Comparison of ENCODE assay signal across 22 cellular contexts in the genomic region with DNA sequence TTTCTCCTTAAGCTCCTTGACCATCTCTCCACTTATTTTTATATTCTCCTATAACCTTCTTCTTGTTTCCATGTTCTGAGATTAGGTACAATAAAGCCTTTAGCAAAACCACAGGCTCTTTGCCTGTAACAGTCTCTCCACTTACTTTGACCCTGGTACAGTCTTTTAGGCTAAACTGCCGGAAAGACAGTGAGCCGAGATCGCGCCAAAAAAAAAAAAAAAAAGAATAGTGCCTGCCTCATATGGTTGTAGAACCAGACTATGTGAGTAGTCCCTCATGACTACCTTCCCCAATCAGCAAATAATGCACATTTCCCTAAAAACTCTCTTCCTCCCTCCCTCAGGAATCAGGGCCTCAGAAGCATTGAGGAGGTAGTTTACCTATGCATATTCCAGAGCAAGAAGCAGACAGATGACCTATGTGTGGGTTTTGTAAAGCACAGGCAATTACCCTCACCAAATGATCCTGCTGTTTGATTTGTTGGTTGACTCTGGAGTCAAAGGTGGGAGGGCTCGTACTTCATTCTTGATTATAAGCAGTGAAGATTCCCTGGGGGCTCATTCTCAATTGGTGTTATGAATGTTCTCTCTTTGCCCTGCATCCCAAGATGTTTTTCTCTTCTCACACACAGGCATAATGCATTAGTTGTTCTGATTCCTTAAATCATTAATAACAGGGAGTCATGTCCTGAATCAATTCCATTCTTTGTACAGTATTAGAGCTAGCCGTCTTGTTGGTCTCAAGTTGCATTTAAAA. TPM values are rescaled to one million over a fixed set of nuclear protein-coding genes. Genes with fewer than 3 reads are reported as not detected.
DNase-seq lines count a peak whose midpoint lies in the region; ATAC-seq and TF ChIP-seq lines count a peak whose summit lies in the region.
"Had no signal": no experiment of that assay in that cellular context is flagged by ENCODE, and none has a peak within 500 bp of the region (broad histone marks: within the 10 kb centered on the region; RNA-seq: fewer than 3 reads in every experiment).

No MANE protein-coding gene starts in this region.

- BruUV-seq in PC-3 (replicated peaks; lab: Mats Ljungman, UMichigan): no TSS peak

- H4K20me1 ChIP-seq in PC-3 (ENCODE audit: low read length): no peaks in the 10 kb centered on the region

- peaks cover 13% of the 10 kb centered on the region; the same call in 1 of the 2 replicates for H3K4me1 ChIP-seq in PC-3 (ENCODE audit: insufficient read depth, low read length)
- H3K4me1 ChIP-seq: prostate gland, upper lobe of left lung had no signal

- H3K4me2 ChIP-seq in PC-3 (ENCODE audit: low read length): no peak overlapping the region

- no peak overlapping the region for H3K9ac ChIP-seq in PC-3 (ENCODE audit: low read length)

- no peaks in the 10 kb centered on the region for H3K9me3 ChIP-seq in PC-3 (ENCODE audit: low read length)
- H3K9me3 ChIP-seq: prostate gland, upper lobe of left lung had no signal

- DNase-seq in ELF-1 (ENCODE audit: low read depth, low spot score) (peak; percentile 28), NCI-H1436 (lab: John Stamatoyannopoulos, UW) (peak; percentile 94), WTC11 (ENCODE audit: low spot score) (no peak), nephron progenitor cell (no peak), PC-3 (no peak), HuH-7 (ENCODE audit: low spot score) (no peak)
- no peak for DNase-seq in activated CD4-positive, alpha-beta memory T cell treated with anti-CD3 and anti-CD28 coated beads for 36 hours
- DNase-seq: activated CD4-positive, alpha-beta T cell treated with anti-CD3 and anti-CD28 coated beads, Interleukin-2, amount 10 ng/mL, durations not matched to agents 24 days and 14 days; activated naive CD8-positive, alpha-beta T cell treated with anti-CD3 and anti-CD28 coated beads, Interleukin-2, amount 10 ng/mL, durations not matched to agents 7 days and 5 days; CD8-positive, alpha-beta T cell; effector memory CD8-positive, alpha-beta T cell; left cardiac atrium; NCI-H187; OCI-M1; SHP77; stimulated activated CD4-positive, alpha-beta T cell treated with anti-CD3 and anti-CD28 coated beads, Interleukin-4, amount 100 ng/mL, for 1 hour; T-cell; upper lobe of left lung had no signal

- H3K9me2 ChIP-seq in PC-3 (replicated peaks; ENCODE audit: low read length): no peaks in the 10 kb centered on the region

- no peak for TF ChIP-seq CTCF in WTC11 (IDR thresholded peaks at IDR 0.05)
- no peak for TF ChIP-seq CTCF in nephron progenitor cell (IDR thresholded peaks at IDR 0.05)
- no peak for TF ChIP-seq CTCF in PC-3 (conservative IDR thresholded peaks at IDR 0.05; ENCODE audit: low read depth, low read length)

- H3K27ac ChIP-seq in PC-3 (ENCODE audit: low read length): no peak overlapping the region
- H3K27ac ChIP-seq: prostate gland, upper lobe of left lung had no signal

- no peak overlapping the region for H3K4me3 ChIP-seq in PC-3 (ENCODE audit: low read length)
- H3K4me3 ChIP-seq: prostate gland, upper lobe of left lung had no signal

- H3K27me3 Mint-ChIP-seq in WTC11 (ENCODE audit: low read depth) (no peaks in the 10 kb centered on the region; the same call in 1 of the 2 replicates), nephron progenitor cell (ENCODE audit: low read depth, poor library complexity) (peaks cover 10% of the 10 kb centered on the region)
- H3K27me3 Mint-ChIP-seq in activated CD4-positive, alpha-beta memory T cell treated with anti-CD3 and anti-CD28 coated beads for 36 hours: no peaks in the 10 kb centered on the region
- H3K27me3 Mint-ChIP-seq: activated CD4-positive, alpha-beta T cell treated with anti-CD3 and anti-CD28 coated beads, Interleukin-2, amount 10 ng/mL, durations not matched to agents 24 days and 14 days; effector memory CD8-positive, alpha-beta T cell; stimulated activated naive CD8-positive, alpha-beta T cell treated with anti-CD3 and anti-CD28 coated beads, Interleukin-15, Interleukin-2, amounts not matched to agents 100 ng/mL and 50 ng/mL, for 24 hours; T-cell had no signal

- H2AFZ ChIP-seq in PC-3 (ENCODE audit: low read length): no peak overlapping the region

- H3K79me2 ChIP-seq in PC-3 (ENCODE audit: low read length): no peaks in the 10 kb centered on the region

- intact Hi-C loops in PC-3 (cut with micrococcal nuclease): no loop called here
- intact Hi-C loops in activated CD4-positive, alpha-beta memory T cell treated with anti-CD3 and anti-CD28 coated beads for 36 hours (cut with micrococcal nuclease): no loop called here

- H3K27me3 ChIP-seq in PC-3 (ENCODE audit: low read length): no peaks in the 10 kb centered on the region
- H3K27me3 ChIP-seq: upper lobe of left lung had no signal

- ATAC-seq in WTC11 (peak; percentile 80), PC-3 (no peak)
- ATAC-seq: CD8-positive, alpha-beta T cell; effector memory CD8-positive, alpha-beta T cell; HCT116; left cardiac atrium; T-cell had no signal

- H3K4me3 Mint-ChIP-seq in WTC11 (no peak overlapping the region), nephron progenitor cell (no peak overlapping the region)
- H3K4me3 Mint-ChIP-seq in activated CD4-positive, alpha-beta memory T cell treated with anti-CD3 and anti-CD28 coated beads for 36 hours: no peak overlapping the region
- H3K4me3 Mint-ChIP-seq: activated CD4-positive, alpha-beta T cell treated with anti-CD3 and anti-CD28 coated beads, Interleukin-2, amount 10 ng/mL, durations not matched to agents 24 days and 14 days; activated naive CD8-positive, alpha-beta T cell treated with anti-CD3 and anti-CD28 coated beads, Interleukin-2, amount 10 ng/mL, durations not matched to agents 7 days and 5 days; CD8-positive, alpha-beta T cell; effector memory CD8-positive, alpha-beta T cell; stimulated activated naive CD8-positive, alpha-beta T cell treated with anti-CD3 and anti-CD28 coated beads, Interleukin-15, Interleukin-2, amounts not matched to agents 100 ng/mL and 50 ng/mL, for 24 hours; T-cell had no signal

- H3K9me3 Mint-ChIP-seq in WTC11 (no peaks in the 10 kb centered on the region), nephron progenitor cell (no peaks in the 10 kb centered on the region)
- H3K9me3 Mint-ChIP-seq in activated CD4-positive, alpha-beta memory T cell treated with anti-CD3 and anti-CD28 coated beads for 36 hours: no peaks in the 10 kb centered on the region
- H3K9me3 Mint-ChIP-seq: activated CD4-positive, alpha-beta T cell treated with anti-CD3 and anti-CD28 coated beads, Interleukin-2, amount 10 ng/mL, durations not matched to agents 24 days and 14 days; activated naive CD8-positive, alpha-beta T cell treated with anti-CD3 and anti-CD28 coated beads, Interleukin-2, amount 10 ng/mL, durations not matched to agents 7 days and 5 days; activated T-helper 2 cell treated with anti-CD3 and anti-CD28 coated beads, Interferon-gamma antibody, Interleukin-2, Interleukin-4, amounts not matched to agents 10 μg/mL and 5 μg/mL and 100 μg/mL, durations not matched to agents 14 hours and 24 hours and 36 hours; CD8-positive, alpha-beta T cell; effector memory CD8-positive, alpha-beta T cell; stimulated activated naive CD8-positive, alpha-beta T cell treated with anti-CD3 and anti-CD28 coated beads, Interleukin-15, Interleukin-2, amounts not matched to agents 100 ng/mL and 50 ng/mL, for 24 hours; T-cell had no signal

- CTCF ChIA-PET in WTC11 (lab: Charles Lee) (interaction anchor here (0.6 kb wide), 1 partner anchor 16 kb away, joined by 3 read pairs; no protein-coding TSS in a partner anchor), PC-3 (lab: Charles Lee) (no interaction called here)
- CTCF ChIA-PET in activated CD4-positive, alpha-beta memory T cell treated with anti-CD3 and anti-CD28 coated beads for 36 hours (lab: Charles Lee): interaction anchor here (1.8 kb wide), 1 partner anchor 143 kb away, joined by 4 read pairs; no protein-coding TSS in a partner anchor

- H3K27ac Mint-ChIP-seq in WTC11: peak overlapping the region; percentile 17; the same call in 1 of the 2 replicates
- peak overlapping the region; percentile 66 for H3K27ac Mint-ChIP-seq in nephron progenitor cell
- no peak overlapping the region for H3K27ac Mint-ChIP-seq in activated CD4-positive, alpha-beta memory T cell treated with anti-CD3 and anti-CD28 coated beads for 36 hours
- H3K27ac Mint-ChIP-seq: activated CD4-positive, alpha-beta T cell treated with anti-CD3 and anti-CD28 coated beads, Interleukin-2, amount 10 ng/mL, durations not matched to agents 24 days and 14 days; activated naive CD8-positive, alpha-beta T cell treated with anti-CD3 and anti-CD28 coated beads, Interleukin-2, amount 10 ng/mL, durations not matched to agents 7 days and 5 days; activated T-helper 2 cell treated with anti-CD3 and anti-CD28 coated beads, Interferon-gamma antibody, Interleukin-2, Interleukin-4, amounts not matched to agents 10 μg/mL and 5 μg/mL and 100 μg/mL, durations not matched to agents 14 hours and 24 hours and 36 hours; CD8-positive, alpha-beta T cell; effector memory CD8-positive, alpha-beta T cell; stimulated activated naive CD8-positive, alpha-beta T cell treated with anti-CD3 and anti-CD28 coated beads, Interleukin-15, Interleukin-2, amounts not matched to agents 100 ng/mL and 50 ng/mL, for 24 hours; T-cell had no signal

- POLR2A ChIA-PET in WTC11 (lab: Charles Lee): no interaction called here
- POLR2A ChIA-PET in PC-3 (lab: Charles Lee; ENCODE audit: unreplicated experiment): no interaction called here
- POLR2A ChIA-PET in activated CD4-positive, alpha-beta memory T cell treated with anti-CD3 and anti-CD28 coated beads for 36 hours (lab: Charles Lee): no interaction called here

- no peaks in the 10 kb centered on the region for H3F3A ChIP-seq in PC-3 (ENCODE audit: low read length, unreplicated experiment)

- peaks cover 11% of the 10 kb centered on the region for H3K4me1 Mint-ChIP-seq in WTC11
- peaks cover 29% of the 10 kb centered on the region for H3K4me1 Mint-ChIP-seq in nephron progenitor cell
- H3K4me1 Mint-ChIP-seq in activated CD4-positive, alpha-beta memory T cell treated with anti-CD3 and anti-CD28 coated beads for 36 hours (ENCODE audit: low read depth): peaks cover 21% of the 10 kb centered on the region
- H3K4me1 Mint-ChIP-seq: activated naive CD8-positive, alpha-beta T cell treated with anti-CD3 and anti-CD28 coated beads, Interleukin-2, amount 10 ng/mL, durations not matched to agents 7 days and 5 days; T-cell had no signal

- H3K36me3 Mint-ChIP-seq in WTC11: no peaks in the 10 kb centered on the region
- H3K36me3 Mint-ChIP-seq in nephron progenitor cell (ENCODE audit: low read depth): no peaks in the 10 kb centered on the region
- no peaks in the 10 kb centered on the region for H3K36me3 Mint-ChIP-seq in activated CD4-positive, alpha-beta memory T cell treated with anti-CD3 and anti-CD28 coated beads for 36 hours
- H3K36me3 Mint-ChIP-seq: activated naive CD8-positive, alpha-beta T cell treated with anti-CD3 and anti-CD28 coated beads, Interleukin-2, amount 10 ng/mL, durations not matched to agents 7 days and 5 days; CD8-positive, alpha-beta T cell; T-cell had no signal

- H3K36me3 ChIP-seq in PC-3 (ENCODE audit: low read depth, low read length): no peaks in the 10 kb centered on the region
- H3K36me3 ChIP-seq: prostate gland, upper lobe of left lung had no signal

RNA-seq across cellular contexts. Expression of gene NME1, which starts 8.9 kb away (rescaled TPM):
- total RNA-seq in WTC11 (2021): 210 to 238 TPM (median 210 TPM) in 3 replicates
- 538 and 592 TPM in 2 replicates for total RNA-seq in PC-3 (2014; rRNA removed)
- total RNA-seq in activated CD4-positive, alpha-beta memory T cell treated with anti-CD3 and anti-CD28 coated beads for 36 hours: 100 to 1,000 TPM; 235 to 238 TPM

RNA-seq across cellular contexts. Expression of gene NME2, which starts 21.8 kb away (rescaled TPM):
- total RNA-seq in WTC11 (2021) (746 to 781 TPM (median 746 TPM) in 3 replicates), PC-3 (2014; rRNA removed) (1,420 and 1,558 TPM in 2 replicates)
- total RNA-seq in activated CD4-positive, alpha-beta memory T cell treated with anti-CD3 and anti-CD28 coated beads for 36 hours: 100 to 1,000 TPM; 790 to 814 TPM

RNA-seq across cellular contexts. Expression of gene SPAG9, which starts 23.8 kb away (rescaled TPM):
- total RNA-seq in WTC11 (2021): 39.6 to 51.9 TPM (median 41.4 TPM) in 3 replicates
- 90.5 and 98.1 TPM in 2 replicates for total RNA-seq in PC-3 (2014; rRNA removed)
- 10 to 100 TPM; 58.0 to 58.7 TPM for total RNA-seq in activated CD4-positive, alpha-beta memory T cell treated with anti-CD3 and anti-CD28 coated beads for 36 hours

Comparison
In these comparisons a context has a peak if more than half of its experiments do, and no peak if none do; other contexts are left out.
1. DNase-seq: peak in ELF-1 (single experiment) and NCI-H1436 (single experiment); none in WTC11 (single experiment), nephron progenitor cell (single experiment), PC-3 (single experiment), HuH-7 (single experiment) and activated CD4-positive, alpha-beta memory T cell treated with anti-CD3 and anti-CD28 coated beads for 36 hours (single experiment).